9 cellular contexts compared by ENCODE assay signal in genomic region chr5:43063731-43064171, GRCh38. TPM values are rescaled to one million over a fixed set of nuclear protein-coding genes. Genes with fewer than 3 reads are reported as not detected.
DNase-seq lines count a peak whose midpoint lies in the region; ATAC-seq and TF ChIP-seq lines count a peak whose summit lies in the region.
"Had no signal": no experiment of that assay in that cellular context is flagged by ENCODE, and none has a peak within 500 bp of the region (broad histone marks: within the 10 kb centered on the region; RNA-seq: fewer than 3 reads in every experiment).

No MANE protein-coding gene starts in this region.

- 80 to 81% methylated on average over 8 to 11 of the region's 12 CpGs for WGBS in mesodermal cell (ENCODE audit: insufficient coverage in 2 of 2), 2 experiments

- no peak for TF ChIP-seq POLR2A in breast epithelium (IDR thresholded peaks at IDR 0.05)

- no peaks in the 10 kb centered on the region for H3K27me3 ChIP-seq in breast epithelium

- intact Hi-C loops in breast epithelium (cut with DNase I; ENCODE audit: low total_unique reads): loop anchor here (2.0 kb wide), 1 partner anchor 55 kb away; no protein-coding TSS in a partner anchor

- H3K9me3 ChIP-seq in breast epithelium (no peaks in the 10 kb centered on the region), mesodermal cell (ENCODE audit: control insufficient read depth, low read length) (no peaks in the 10 kb centered on the region)

- DNase-seq in AML-193 (lab: John Stamatoyannopoulos, UW) (peak; percentile 46 to 48), Kasumi-1 (lab: John Stamatoyannopoulos, UW) (peak; percentile 57 to 60), breast epithelium (ENCODE audit: low spot score in 2 of 2) (no peak), nucleus accumbens (lab: John Stamatoyannopoulos, UW) (no peak)
- no peak for DNase-seq in stimulated activated naive CD4-positive, alpha-beta T cell treated with Interleukin-2 at 50 U/mL for 16 hours (lab: John Stamatoyannopoulos, UW)
- DNase-seq in stimulated activated CD4-positive, alpha-beta T cell treated with anti-CD3 and anti-CD28 coated beads, Interleukin-2, amount 100 ng/mL, for 48 hours: no peak
- DNase-seq: NCI-H1092 had no signal

- H3K4me3 ChIP-seq in breast epithelium: no peak overlapping the region
- no peak overlapping the region for H3K4me3 ChIP-seq in mesodermal cell (ENCODE audit: extremely low read depth, insufficient read depth, low read length, poor library complexity, severe bottlenecking)

- H3K4me1 ChIP-seq in breast epithelium (peaks cover 0 to 7% of the 10 kb centered on the region in 2 donors), mesodermal cell (ENCODE audit: control insufficient read depth, insufficient read depth, low read length, poor library complexity, severe bottlenecking) (peaks cover 5% of the 10 kb centered on the region)

- H3K27ac ChIP-seq in breast epithelium (peak overlapping the region; percentile 99 to 100), mesodermal cell (ENCODE audit: low read depth, low read length, severe bottlenecking) (peak overlapping the region; percentile 97)

- no peaks in the 10 kb centered on the region for H3K36me3 ChIP-seq in breast epithelium
- H3K36me3 ChIP-seq in mesodermal cell (ENCODE audit: control insufficient read depth, insufficient read depth, low read length): peaks cover 9% of the 10 kb centered on the region

- no peak for ATAC-seq in GM21423 (IDR thresholded peaks at IDR 0.05; ENCODE audit: unreplicated experiment)

- TF ChIP-seq CTCF in breast epithelium (IDR thresholded peaks at IDR 0.05): no peak

RNA-seq across cellular contexts. Expression of gene ANXA2R, which starts 23.6 kb away (rescaled TPM):
- 1 to 10 TPM; 3.2 to 5.4 (median 4.6) TPM for total RNA-seq in breast epithelium
- 1.9 TPM for polyA plus RNA-seq in mesodermal cell (2013, experiment 1 of 2)
- polyA plus RNA-seq in mesodermal cell (2013, experiment 2 of 2): 1.2 TPM

RNA-seq across cellular contexts. Expression of gene ZNF131, which starts 57.0 kb away (rescaled TPM):
- total RNA-seq in breast epithelium: 10 to 100 TPM; 32.6 to 53.9 (median 45.9) TPM
- 29.3 TPM for polyA plus RNA-seq in mesodermal cell (2013, experiment 1 of 2)
- 31.7 TPM for polyA plus RNA-seq in mesodermal cell (2013, experiment 2 of 2)

Comparison
In these comparisons a context has a peak if more than half of its experiments do, and no peak if none do; other contexts are left out.
1. DNase-seq: peak in AML-193 (2 of 2) and Kasumi-1 (2 of 2); none in breast epithelium (0 of 2), nucleus accumbens (0 of 56), stimulated activated naive CD4-positive, alpha-beta T cell treated with Interleukin-2 at 50 U/mL for 16 hours (single experiment) and stimulated activated CD4-positive, alpha-beta T cell treated with anti-CD3 and anti-CD28 coated beads, Interleukin-2, amount 100 ng/mL, for 48 hours (0 of 2).